Comparison of ENCODE assay signal across 1 cellular context in genomic region chr12:754238-754816, GRCh38.
TF ChIP-seq lines count a peak whose summit lies in the region.

No MANE protein-coding gene starts in this region.

TF ChIP-seq in HepG2, 621 proteins besides CTCF, POLR2A, EP300 and RAD21 (continued from another document):
- TF ChIP-seq LRRFIP1 (CRISPR knock-in tag; conservative IDR thresholded peaks at IDR 0.05) (no peak), GLMP (CRISPR knock-in tag; IDR thresholded peaks at IDR 0.05; ENCODE audit: borderline replicate concordance) (no peak), ZNF343 (CRISPR knock-in tag; IDR thresholded peaks at IDR 0.05) (no peak), HOXD1 (CRISPR knock-in tag; IDR thresholded peaks at IDR 0.05) (no peak), SP1 (IDR thresholded peaks at IDR 0.05) (no peak), SP1 (CRISPR knock-in tag; IDR thresholded peaks at IDR 0.05) (no peak), ARID5B (CRISPR knock-in tag; IDR thresholded peaks at IDR 0.05) (no peak), ZFP37 (CRISPR knock-in tag; IDR thresholded peaks at IDR 0.05; ENCODE audit: borderline replicate concordance) (no peak), ZSCAN20 (CRISPR knock-in tag; IDR thresholded peaks at IDR 0.05; ENCODE audit: borderline replicate concordance) (no peak), SRY (CRISPR knock-in tag; IDR thresholded peaks at IDR 0.05) (no peak; the same call in 1 of the 2 replicates), ADNP (CRISPR knock-in tag; IDR thresholded peaks at IDR 0.05) (no peak), HMGXB4 (CRISPR knock-in tag; IDR thresholded peaks at IDR 0.05; ENCODE audit: borderline replicate concordance in 1 of 2, low read depth in 1 of 2) (0 out of 4 replicates have a peak, but pooled peaks of 1 of the 2 experiments have one; percentile 36)
TF ChIP-seq in HepG2: peak in this region for 10.
